In the genomic region with DNA sequence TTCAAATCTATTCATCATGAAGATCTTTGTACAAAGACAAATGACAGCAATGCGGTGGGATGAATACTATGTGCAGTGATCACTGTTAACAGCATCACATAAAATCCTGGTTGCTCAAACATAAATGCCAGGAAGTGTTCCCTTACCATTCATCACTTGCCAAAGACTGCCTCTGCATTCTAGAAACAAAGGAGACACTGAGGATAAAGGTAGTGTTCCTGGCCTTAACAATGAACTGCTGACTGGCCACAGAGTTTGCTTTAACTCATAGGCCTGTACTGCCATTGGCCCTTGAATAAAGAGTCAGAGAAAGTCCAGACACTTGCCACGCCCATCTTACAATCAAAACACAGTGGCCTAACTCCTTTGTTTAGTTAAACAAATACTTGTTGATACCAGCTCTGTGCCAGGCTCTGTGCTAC, we compare ENCODE assay signal across 12 cellular contexts. TPM values are rescaled to one million over a fixed set of nuclear protein-coding genes. Genes with fewer than 3 reads are reported as not detected.
DNase-seq lines count a peak whose midpoint lies in the region; ATAC-seq, FAIRE-seq and TF ChIP-seq lines count a peak whose summit lies in the region.
"Had no signal": no experiment of that assay in that cellular context is flagged by ENCODE, and none has a peak within 500 bp of the region (broad histone marks: within the 10 kb centered on the region; RNA-seq: fewer than 3 reads in every experiment).

No MANE protein-coding gene starts in this region.

- peak overlapping the region; percentile 35 for H3K18ac ChIP-seq in IMR-90 (ENCODE audit: low read depth, low read length)

- H2BK15ac ChIP-seq in IMR-90 (ENCODE audit: low read depth, low read length), result peak overlapping the region; percentile 78; the same call in 2 of the 3 replicates

- H3K9me3 Mint-ChIP-seq in chondrocyte (ENCODE audit: low read depth), result peaks cover 2% of the 10 kb centered on the region
- H3K9me3 Mint-ChIP-seq: CD4-positive, alpha-beta memory T cell had no signal

- H3K36me3 ChIP-seq in IMR-90 (ENCODE audit: control insufficient read depth, insufficient read depth, low read length) (no peaks in the 10 kb centered on the region; the same call in 1 of the 2 replicates), bronchial epithelial cell (ENCODE audit: control insufficient read depth, insufficient read depth, low read length) (no peaks in the 10 kb centered on the region)
- H3K36me3 ChIP-seq: ascending aorta, uterus had no signal

- peaks cover 21% of the 10 kb centered on the region for H3K4me1 ChIP-seq in IMR-90 (ENCODE audit: control insufficient read depth, insufficient read depth, low read length)
- H3K4me1 ChIP-seq: uterus had no signal

- H3K4me1 Mint-ChIP-seq in chondrocyte (ENCODE audit: low read depth), result peaks cover 55% of the 10 kb centered on the region

- POLR2A ChIA-PET in IMR-90 (lab: Charles Lee; ENCODE audit: unreplicated experiment), result no interaction called here

- no peaks in the 10 kb centered on the region; the same call in 1 of the 2 replicates for H3K9me3 ChIP-seq in IMR-90 (ENCODE audit: control insufficient read depth, insufficient read depth, low read length)
- H3K9me3 ChIP-seq: ascending aorta, uterus had no signal

- H2BK20ac ChIP-seq in IMR-90 (ENCODE audit: low read depth, low read length), result peak overlapping the region; percentile 91

- no peaks in the 10 kb centered on the region for H3K27me3 Mint-ChIP-seq in chondrocyte (ENCODE audit: low read depth)
- H3K27me3 Mint-ChIP-seq: CD4-positive, alpha-beta memory T cell had no signal

- H2AFZ ChIP-seq in IMR-90 (replicated peaks; ENCODE audit: low read length, poor library complexity), result peak overlapping the region; percentile 16

- no CpG with 5 or more reads among the region's 2 CpGs for WGBS in IMR-90 (ENCODE audit: extremely low coverage in 2 of 2, insufficient read length in 1 of 2), 2 experiments

- H3K27me3 ChIP-seq in IMR-90 (ENCODE audit: control insufficient read depth, insufficient read depth, low read length), result no peaks in the 10 kb centered on the region
- no peaks in the 10 kb centered on the region for H3K27me3 ChIP-seq in bronchial epithelial cell (ENCODE audit: control insufficient read depth, insufficient read depth, low read length)
- H3K27me3 ChIP-seq: ascending aorta, uterus had no signal

- no TSS peak for BruUV-seq in IMR-90 (replicated peaks; lab: Mats Ljungman, UMichigan)

- intact Hi-C loops in IMR-90 (cut with micrococcal nuclease), result no loop called here

- H3K4me3 ChIP-seq in IMR-90 (ENCODE audit: insufficient read depth, low read depth, low read length) (no peak overlapping the region), bronchial epithelial cell (ENCODE audit: low read depth, low read length) (no peak overlapping the region)
- H3K4me3 ChIP-seq: ascending aorta, uterus had no signal

- TF ChIP-seq CTCF in IMR-90 (conservative IDR thresholded peaks at IDR 0.05; ENCODE audit: low read depth, low read length) (no peak), bronchial epithelial cell (IDR thresholded peaks at IDR 0.05; ENCODE audit: insufficient read depth, low read length, severe bottlenecking) (no peak), chondrocyte (IDR thresholded peaks at IDR 0.05) (no peak)

- H2BK120ac ChIP-seq in IMR-90 (ENCODE audit: low read depth, low read length), result peak overlapping the region; percentile 93

- H3K9me1 ChIP-seq in IMR-90 (ENCODE audit: insufficient read depth, low read length), result peaks cover 8% of the 10 kb centered on the region; the same call in 1 of the 2 replicates

- in situ Hi-C loops in IMR-90 (cut with MboI; ENCODE audit: low sequenced_read_pairs), result no loop called here

- dilution Hi-C loops in IMR-90 (cut with HindIII; ENCODE audit: low sequenced_read_pairs, unreplicated experiment), result no loop called here

- H3K23ac ChIP-seq in IMR-90 (ENCODE audit: low read depth, low read length), result peak overlapping the region; percentile 54

- DNase-seq in DMS153 treated with DMSO at 0.1 percent for 48 hours (lab: John Stamatoyannopoulos, UW; ENCODE audit: unreplicated experiment) (peak; percentile 75), IMR-90 (no peak), bronchial epithelial cell (ENCODE audit: low read depth) (peak; percentile 67), mucosa of gallbladder (ENCODE audit: low spot score) (peak; percentile 22), iPS-NIHi7 (ENCODE audit: extremely low spot score) (no peak), hypothalamus (lab: John Stamatoyannopoulos, UW) (no peak), chondrocyte (ENCODE audit: low spot score) (no peak)
- DNase-seq in effector CD4-positive, alpha-beta T cell, result no peak
- DNase-seq: CD4-positive, alpha-beta memory T cell; left ventricle myocardium superior; uterus had no signal

- CTCF ChIA-PET in IMR-90 (lab: Yijun Ruan, JAX), result interaction anchor here (0.8 kb wide), 1 partner anchor 9 kb away, joined by 5 read pairs; no protein-coding TSS in a partner anchor

- peak overlapping the region; percentile 92 for H3K4ac ChIP-seq in IMR-90 (ENCODE audit: low read depth, low read length)

- H2AK9ac ChIP-seq in IMR-90 (replicated peaks; ENCODE audit: low read depth, low read length, poor library complexity), result peak overlapping the region; percentile 5

- H3K27ac Mint-ChIP-seq in chondrocyte (ENCODE audit: unreplicated experiment), result no peak overlapping the region

- H3K56ac ChIP-seq in IMR-90 (ENCODE audit: extremely low read depth, insufficient read depth, low read length), result peak overlapping the region; percentile 5; the same call in 1 of the 2 replicates

- H3K79me1 ChIP-seq in IMR-90 (ENCODE audit: low read depth in 1 of 2, low read length in 2 of 2), result peaks cover 7 to 24% of the 10 kb centered on the region in 2 experiments; a peak in 3 of 4 replicates

- peak overlapping the region; percentile 87; the same call in 1 of the 2 replicates for H4K5ac ChIP-seq in IMR-90 (ENCODE audit: low read depth, low read length)

- no peak overlapping the region for H3K4me2 ChIP-seq in IMR-90 (ENCODE audit: low read depth, low read length)

- H4K20me1 ChIP-seq in IMR-90 (ENCODE audit: insufficient read depth, low read length), result no peaks in the 10 kb centered on the region

- H3K4me3 Mint-ChIP-seq in chondrocyte (ENCODE audit: unreplicated experiment), result no peak overlapping the region
- H3K4me3 Mint-ChIP-seq: CD4-positive, alpha-beta memory T cell had no signal

- peak overlapping the region; percentile 71 for H2AK5ac ChIP-seq in IMR-90 (ENCODE audit: low read depth, low read length)

- peak overlapping the region; percentile 51 for H3K27ac ChIP-seq in IMR-90 (ENCODE audit: insufficient read depth, low read length)
- H3K27ac ChIP-seq: ascending aorta, uterus had no signal

- H3K9ac ChIP-seq in IMR-90 (ENCODE audit: low read depth, low read length), result no peak overlapping the region

- peak overlapping the region; percentile 85 for H3K14ac ChIP-seq in IMR-90 (replicated peaks; ENCODE audit: low read depth, low read length)

- peak overlapping the region; percentile 91 for H4K91ac ChIP-seq in IMR-90 (ENCODE audit: insufficient read depth, low read depth, low read length)

- TF ChIP-seq POLR2A in IMR-90 (IDR thresholded peaks at IDR 0.05; ENCODE audit: low read depth, low read length), result no peak

- FAIRE-seq in bronchial epithelial cell (lab: Jason Lieb, UNC), result no peak

- H3K36me3 Mint-ChIP-seq in chondrocyte (ENCODE audit: low read depth), result peaks cover 7% of the 10 kb centered on the region

- no peak for ATAC-seq in IMR-90 (ENCODE audit: low read depth)
- ATAC-seq: left ventricle myocardium superior had no signal

- H2BK5ac ChIP-seq in IMR-90 (ENCODE audit: low read depth, low read length, poor library complexity, severe bottlenecking), result peak overlapping the region; percentile 95

- peak overlapping the region; percentile 14 to 84; a peak in 3 of 4 replicates for H4K8ac ChIP-seq in IMR-90 (ENCODE audit: low read depth in 2 of 2, low read length in 2 of 2)

- no peak for TF ChIP-seq RAD21 in IMR-90 (IDR thresholded peaks at IDR 0.05; ENCODE audit: low read length)

TF ChIP-seq in IMR-90, 13 proteins besides CTCF, POLR2A, EP300 and RAD21 (continues in another document):
- TF ChIP-seq CHD1 (IDR thresholded peaks at IDR 0.05; ENCODE audit: low read depth, low read length), result no peak
- TF ChIP-seq CEBPB (IDR thresholded peaks at IDR 0.05; ENCODE audit: low read depth, low read length), result no peak
- TF ChIP-seq RCOR1 (IDR thresholded peaks at IDR 0.05; ENCODE audit: insufficient replicate concordance, low read length), result no peak
- TF ChIP-seq FOS (IDR thresholded peaks at IDR 0.05; ENCODE audit: low read depth, low read length), result no peak
- TF ChIP-seq MAZ (IDR thresholded peaks at IDR 0.05; ENCODE audit: borderline replicate concordance, low read depth, low read length), result no peak
- TF ChIP-seq, protein P1, sequence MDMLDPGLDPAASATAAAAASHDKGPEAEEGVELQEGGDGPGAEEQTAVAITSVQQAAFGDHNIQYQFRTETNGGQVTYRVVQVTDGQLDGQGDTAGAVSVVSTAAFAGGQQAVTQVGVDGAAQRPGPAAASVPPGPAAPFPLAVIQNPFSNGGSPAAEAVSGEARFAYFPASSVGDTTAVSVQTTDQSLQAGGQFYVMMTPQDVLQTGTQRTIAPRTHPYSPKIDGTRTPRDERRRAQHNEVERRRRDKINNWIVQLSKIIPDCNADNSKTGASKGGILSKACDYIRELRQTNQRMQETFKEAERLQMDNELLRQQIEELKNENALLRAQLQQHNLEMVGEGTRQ (IDR thresholded peaks at IDR 0.05; ENCODE audit: low read depth, low read length), result no peak
- TF ChIP-seq NFE2L2 (IDR thresholded peaks at IDR 0.05; ENCODE audit: low read depth, low read length), result no peak
- no peak for TF ChIP-seq BHLHE40 (IDR thresholded peaks at IDR 0.05; ENCODE audit: low read depth, low read length)

RNA-seq across cellular contexts. Expression of a gene that starts 29.5 kb away (rescaled TPM):
- 15.0 and 19.2 TPM in 2 replicates for total RNA-seq in IMR-90 (2012; rRNA removed)
- polyA plus RNA-seq in IMR-90 (2012; rRNA removed), result 11.1 and 11.4 TPM in 2 replicates
- polyA plus RNA-seq in IMR-90 (2012; cell fraction: cytosol; rRNA removed), result 3.5 and 4.5 TPM in 2 replicates
- polyA plus RNA-seq in IMR-90 (2012; cell fraction: nucleus; rRNA removed; ENCODE audit: low replicate concordance), result 12.9 and 16.6 TPM in 2 replicates
- 3.7 and 5.8 TPM in 2 replicates for total RNA-seq in bronchial epithelial cell
- total RNA-seq in mucosa of gallbladder, result 24.8 TPM
- 14.7 to 28.0 TPM (median 16.3 TPM) in 3 replicates for total RNA-seq in chondrocyte

RNA-seq across cellular contexts. Expression of a gene that starts 29.8 kb away (rescaled TPM):
- 38.9 and 42.3 TPM in 2 replicates for total RNA-seq in IMR-90 (2012; rRNA removed)
- 89.5 and 100 TPM in 2 replicates for polyA plus RNA-seq in IMR-90 (2012; rRNA removed)
- 61.0 and 103 TPM in 2 replicates for polyA plus RNA-seq in IMR-90 (2012; cell fraction: cytosol; rRNA removed)
- 85.4 and 105 TPM in 2 replicates for polyA plus RNA-seq in IMR-90 (2012; cell fraction: nucleus; rRNA removed; ENCODE audit: low replicate concordance)
- total RNA-seq in bronchial epithelial cell, result 12.6 and 19.2 TPM in 2 replicates
- 44.4 TPM for total RNA-seq in mucosa of gallbladder
- 40.5 to 76.2 TPM (median 71.6 TPM) in 3 replicates for total RNA-seq in chondrocyte

Comparison
In these comparisons a context has a peak if more than half of its experiments do, and no peak if none do; other contexts are left out.
1. DNase-seq: peak in DMS153 treated with DMSO at 0.1 percent for 48 hours (single experiment), bronchial epithelial cell (single experiment) and mucosa of gallbladder (single experiment); none in IMR-90 (single experiment), iPS-NIHi7 (single experiment), hypothalamus (0 of 51), chondrocyte (single experiment) and effector CD4-positive, alpha-beta T cell (single experiment).